In genomic region chr10:90865400-90865799, GRCh38 we compare ENCODE assay signal across 14 cellular contexts. TPM values are rescaled to one million over a fixed set of nuclear protein-coding genes. Genes with fewer than 3 reads are reported as not detected.
DNase-seq lines count a peak whose midpoint lies in the region; ATAC-seq and TF ChIP-seq lines count a peak whose summit lies in the region.
"Had no signal": no experiment of that assay in that cellular context is flagged by ENCODE, and none has a peak within 500 bp of the region (broad histone marks: within the 10 kb centered on the region; RNA-seq: fewer than 3 reads in every experiment).

No MANE protein-coding gene starts in this region.

- intact Hi-C loops in Panc1 (cut with micrococcal nuclease; ENCODE audit: unreplicated experiment), result no loop called here

- in situ Hi-C loops in ACHN (cut with HindIII; ENCODE audit: low pct_ligation_motif_present, low pct_unique_long_range_greater_than_20kb, low sequenced_read_pairs), result no loop called here
- in situ Hi-C loops in Panc1 (cut with HindIII; ENCODE audit: low pct_unique_long_range_greater_than_20kb, low sequenced_read_pairs), result no loop called here

- DNase-seq in ACHN (peak; percentile 32), GM10266 (ENCODE audit: extremely low spot score) (no peak), Panc1 (ENCODE audit: low read depth, low spot score) (no peak), fibroblast of mammary gland (ENCODE audit: low read depth) (peak; percentile 49), NCI-H1436 (lab: John Stamatoyannopoulos, UW) (no peak), DMS153 (lab: John Stamatoyannopoulos, UW) (no peak), NCI-H1417 treated with DMSO at 0.1 percent for 48 hours (lab: John Stamatoyannopoulos, UW) (no peak)
- DNase-seq: foreskin melanocyte, mucosa of descending colon, NCI-H2029, testis had no signal

- ATAC-seq in Panc1, result no peak
- no peak for ATAC-seq in HG02938 (IDR thresholded peaks at IDR 0.05; ENCODE audit: unreplicated experiment)
- ATAC-seq: mucosa of descending colon had no signal

- H3K4me1 ChIP-seq in Panc1 (ENCODE audit: control insufficient read depth, insufficient read depth, low read length), result no peaks in the 10 kb centered on the region
- H3K4me1 ChIP-seq: testis had no signal

- no peak overlapping the region for H3K27ac ChIP-seq in Panc1 (ENCODE audit: low read length)
- H3K27ac ChIP-seq: testis had no signal

- POLR2A ChIA-PET in Panc1 (lab: Charles Lee), result no interaction called here

- peaks cover 12% of the 10 kb centered on the region; the same call in 1 of the 2 replicates for H3K9me3 ChIP-seq in Panc1 (ENCODE audit: control insufficient read depth, insufficient read depth, low read depth, low read length)
- H3K9me3 ChIP-seq: mucosa of descending colon, testis had no signal

- no TSS peak for BruUV-seq in Panc1 (replicated peaks; lab: Mats Ljungman, UMichigan)

- no peaks in the 10 kb centered on the region for H3K36me3 ChIP-seq in Panc1 (ENCODE audit: control insufficient read depth, insufficient read depth, low read length)

- H3K4me3 ChIP-seq in Panc1 (ENCODE audit: low read depth in 2 of 2, low read length in 2 of 2) (no peak overlapping the region), fibroblast of mammary gland (ENCODE audit: control insufficient read depth, low read depth, low read length) (no peak overlapping the region)
- H3K4me3 ChIP-seq: mucosa of descending colon, testis had no signal

- TF ChIP-seq CTCF in GM10266 (IDR thresholded peaks at IDR 0.05; ENCODE audit: control insufficient read depth, insufficient read depth, low read depth, missing control alignments), result peak; percentile 26
- TF ChIP-seq CTCF in Panc1 (IDR thresholded peaks at IDR 0.05), result peak; percentile 58; the same call in 1 of the 2 replicates
- TF ChIP-seq CTCF in fibroblast of mammary gland (conservative IDR thresholded peaks at IDR 0.05; ENCODE audit: control insufficient read depth, insufficient read depth, low read depth, low read length), result peak; percentile 40

- peaks cover 16% of the 10 kb centered on the region for H3K27me3 ChIP-seq in Panc1 (ENCODE audit: control insufficient read depth, insufficient read depth, low read length)
- H3K27me3 ChIP-seq: testis had no signal

- CTCF ChIA-PET in Panc1 (lab: Charles Lee), result interaction anchor here (0.7 kb wide), 5 partner anchors 8 to 1628 kb away, joined by 3 to 5 read pairs (median 4); no protein-coding TSS in a partner anchor

RNA-seq across cellular contexts. Expression of gene RPP30, which starts 6.4 kb away (rescaled TPM):
- total RNA-seq in Panc1 (2021; ENCODE audit: unreplicated experiment), result 59.0 TPM
- 32.6 TPM for polyA plus RNA-seq in Panc1 (2012; ENCODE audit: insufficient read length)

RNA-seq across cellular contexts. Expression of gene HTR7, which starts 7.6 kb away (rescaled TPM):
- 0.33 TPM for total RNA-seq in Panc1 (2021; ENCODE audit: unreplicated experiment)
- not detected for polyA plus RNA-seq in Panc1 (2012; ENCODE audit: insufficient read length)
- total RNA-seq: activated T-helper 1 cell treated with anti-CD3 and anti-CD28 coated beads, Interleukin-12 subunit alpha, Interleukin-12 subunit beta, Interleukin-2, Interleukin-4 antibody, amounts not matched to agents 30 ng/mL and 10 ng/mL and 1 ng/mL, durations not matched to agents 14 hours and 24 hours and 36 hours had no signal

RNA-seq across cellular contexts. Expression of gene ANKRD1, which starts 55.5 kb away (rescaled TPM):
- 0.26 TPM for total RNA-seq in Panc1 (2021; ENCODE audit: unreplicated experiment)
- not detected for polyA plus RNA-seq in Panc1 (2012; ENCODE audit: insufficient read length)
- total RNA-seq: activated T-helper 1 cell treated with anti-CD3 and anti-CD28 coated beads, Interleukin-12 subunit alpha, Interleukin-12 subunit beta, Interleukin-2, Interleukin-4 antibody, amounts not matched to agents 30 ng/mL and 10 ng/mL and 1 ng/mL, durations not matched to agents 14 hours and 24 hours and 36 hours; T-helper 2 cell treated with Interferon-gamma antibody and Interleukin-4, amounts not matched to agents 100 ng/mL and 5 ng/mL, for 36 hours had no signal

Comparison
In these comparisons a context has a peak if more than half of its experiments do, and no peak if none do; other contexts are left out.
1. DNase-seq: peak in ACHN (single experiment) and fibroblast of mammary gland (single experiment); none in GM10266 (single experiment), Panc1 (single experiment), NCI-H1436 (single experiment), DMS153 (single experiment) and NCI-H1417 treated with DMSO at 0.1 percent for 48 hours (single experiment).
2. Peak in every context shown above with its lines, with median percentiles within 50 percentile points of each other: CTCF ChIP-seq.